1 cellular context compared by ENCODE assay signal in the genomic region with DNA sequence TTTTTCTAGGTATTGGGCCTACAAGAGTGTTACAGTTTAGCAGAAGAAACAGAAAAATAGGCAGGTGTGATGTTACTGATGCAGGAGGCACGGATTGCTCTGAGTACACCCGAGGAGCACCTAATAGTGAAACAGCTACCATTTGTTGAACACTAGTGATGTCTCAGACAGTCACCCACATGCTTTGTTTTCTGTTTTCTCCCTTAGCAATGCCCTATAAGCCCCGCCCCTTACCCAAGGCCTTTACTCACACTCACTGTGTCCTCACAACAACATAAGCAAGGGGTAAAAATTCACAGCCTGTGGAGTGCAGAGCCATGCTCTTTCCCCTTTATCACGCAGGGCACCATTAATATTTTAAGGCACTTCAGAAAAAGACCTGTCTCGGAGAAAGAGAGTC.
TF ChIP-seq lines count a peak whose summit lies in the region.

No MANE protein-coding gene starts in this region.

TF ChIP-seq in SK-N-SH, 30 proteins besides CTCF, POLR2A, EP300 and RAD21 (continued from another document):
- TF ChIP-seq TAF1 (IDR thresholded peaks at IDR 0.05; ENCODE audit: borderline replicate concordance, low read depth, low read length) (no peak), ZBTB33 (IDR thresholded peaks at IDR 0.05; ENCODE audit: borderline replicate concordance, low read depth) (no peak), GATA2 (CRISPR knock-in tag; IDR thresholded peaks at IDR 0.05) (no peak), SMC3 (IDR thresholded peaks at IDR 0.05; ENCODE audit: low read depth, low read length) (no peak), MEF2A (IDR thresholded peaks at IDR 0.05; ENCODE audit: borderline replicate concordance, low read depth) (no peak), EZH2phosphoT487 (IDR thresholded peaks at IDR 0.05; ENCODE audit: borderline replicate concordance, low read depth) (no peak), YY1 (IDR thresholded peaks at IDR 0.05; ENCODE audit: low read depth) (no peak), USF2 (IDR thresholded peaks at IDR 0.05; ENCODE audit: borderline replicate concordance, low read depth, low read length) (no peak)
